Comparison of ENCODE assay signal across 13 cellular contexts in genomic region chr13:46995874-46996273, GRCh38.
DNase-seq lines count a peak whose midpoint lies in the region; ATAC-seq and TF ChIP-seq lines count a peak whose summit lies in the region.
"Had no signal": no experiment of that assay in that cellular context is flagged by ENCODE, and none has a peak within 500 bp of the region (broad histone marks: within the 10 kb centered on the region; RNA-seq: fewer than 3 reads in every experiment).

No MANE protein-coding gene starts in this region.

- no peaks in the 10 kb centered on the region for H3K36me3 ChIP-seq in Caco-2 (ENCODE audit: control insufficient read depth, insufficient read depth, low read length)
- H3K36me3 ChIP-seq: left ventricle myocardium inferior had no signal

- no peaks in the 10 kb centered on the region for H3K9me3 ChIP-seq in Caco-2
- H3K9me3 ChIP-seq: left ventricle myocardium inferior had no signal

- no peaks in the 10 kb centered on the region for H3K4me1 ChIP-seq in Caco-2
- H3K4me1 ChIP-seq: left ventricle myocardium inferior had no signal

- H3K27ac Mint-ChIP-seq in Caco-2 (ENCODE audit: unreplicated experiment) = no peak overlapping the region
- H3K27ac Mint-ChIP-seq: brain had no signal

- TF ChIP-seq CTCF in Caco-2 (IDR thresholded peaks at IDR 0.05; ENCODE audit: insufficient read depth in 1 of 2, low read depth in 1 of 2, low read length in 1 of 2, severe bottlenecking in 1 of 2, unreplicated experiment in 1 of 2) = no peak

- no peak overlapping the region for H3K4me3 Mint-ChIP-seq in Caco-2 (ENCODE audit: unreplicated experiment)
- H3K4me3 Mint-ChIP-seq: brain had no signal

- H3K27me3 ChIP-seq in Caco-2 (replicated peaks; ENCODE audit: control insufficient read depth, insufficient read depth, low read length) = no peaks in the 10 kb centered on the region; the same call in 1 of the 2 replicates

- no peaks in the 10 kb centered on the region for H3K36me3 Mint-ChIP-seq in Caco-2 (ENCODE audit: insufficient read depth, unreplicated experiment)
- H3K36me3 Mint-ChIP-seq: brain had no signal

- no peak overlapping the region for H3K4me3 ChIP-seq in Caco-2 (ENCODE audit: low read depth, low read length)
- H3K4me3 ChIP-seq: left ventricle myocardium inferior had no signal

- DNase-seq in NOMO-1 treated with DMSO at 0.1 percent for 48 hours (lab: John Stamatoyannopoulos, UW; ENCODE audit: unreplicated experiment) (peak; percentile 74), Caco-2 (no peak), OCI-M2 (lab: John Stamatoyannopoulos, UW; ENCODE audit: unreplicated experiment) (no peak)
- DNase-seq in activated naive CD4-positive, alpha-beta T cell (lab: John Stamatoyannopoulos, UW) = no peak
- DNase-seq in stimulated activated naive CD4-positive, alpha-beta T cell treated with Interleukin-2 at 50 U/mL for 16 hours (lab: John Stamatoyannopoulos, UW) = no peak
- DNase-seq: DMS79, left ventricle myocardium inferior, NCI-H1436, Right ventricle myocardium superior had no signal

- BruUV-seq in Caco-2 (replicated peaks; lab: Mats Ljungman, UMichigan) = no TSS peak

- H3K27me3 Mint-ChIP-seq in Caco-2 (ENCODE audit: insufficient read depth, unreplicated experiment) = peaks cover 22% of the 10 kb centered on the region
- H3K27me3 Mint-ChIP-seq: brain had no signal

- H3K4me1 Mint-ChIP-seq in Caco-2 (ENCODE audit: low read depth, unreplicated experiment) = no peaks in the 10 kb centered on the region
- H3K4me1 Mint-ChIP-seq: brain had no signal

- peak; percentile 94 for ATAC-seq in GM18508 (IDR thresholded peaks at IDR 0.05; ENCODE audit: insufficient read depth, unreplicated experiment)
- peak; percentile 95 for ATAC-seq in GM21390 (IDR thresholded peaks at IDR 0.05; ENCODE audit: unreplicated experiment)
- peak; percentile 97 for ATAC-seq in HG03066 (IDR thresholded peaks at IDR 0.05; ENCODE audit: low read depth, unreplicated experiment)

- CTCF ChIA-PET in Caco-2 (lab: Charles Lee) = interaction anchor here (1.1 kb wide), 1 partner anchor 22 kb away, joined by 3 read pairs; no protein-coding TSS in a partner anchor

- no peaks in the 10 kb centered on the region for H3K9me3 Mint-ChIP-seq in Caco-2 (ENCODE audit: unreplicated experiment)
- H3K9me3 Mint-ChIP-seq: brain had no signal

- POLR2A ChIA-PET in Caco-2 (lab: Charles Lee) = no interaction called here

- intact Hi-C loops in Caco-2 (cut with micrococcal nuclease; ENCODE audit: unreplicated experiment) = no loop called here
